Comparison of ENCODE assay signal across 10 cellular contexts in the genomic region with DNA sequence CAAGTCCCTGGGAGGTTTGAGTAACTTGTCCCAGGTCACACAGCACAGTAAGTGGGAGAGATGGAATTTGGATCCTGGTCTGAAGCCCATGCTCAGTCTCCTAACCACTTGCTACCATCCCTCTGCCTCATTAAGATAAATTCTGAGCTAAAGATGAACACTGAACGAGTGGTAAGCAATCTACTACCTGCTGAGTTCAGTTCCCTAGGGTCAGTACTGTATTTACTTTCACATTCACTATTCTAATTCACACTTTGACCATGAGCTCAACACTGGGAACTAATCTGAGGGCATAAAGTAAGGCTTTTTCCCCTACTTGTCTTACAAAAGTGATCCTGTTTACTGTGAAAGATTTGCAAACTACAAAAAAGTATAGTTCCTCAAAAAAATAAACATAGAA. TPM values are rescaled to one million over a fixed set of nuclear protein-coding genes. Genes with fewer than 3 reads are reported as not detected.
DNase-seq lines count a peak whose midpoint lies in the region; ATAC-seq, FAIRE-seq and TF ChIP-seq lines count a peak whose summit lies in the region.
"Had no signal": no experiment of that assay in that cellular context is flagged by ENCODE, and none has a peak within 500 bp of the region (broad histone marks: within the 10 kb centered on the region; RNA-seq: fewer than 3 reads in every experiment).

No MANE protein-coding gene starts in this region.

- peaks cover 0 to 4% (median 3%) of the 10 kb centered on the region in 4 donors for H3K36me3 ChIP-seq in upper lobe of left lung

- no peak overlapping the region for H3K4me3 ChIP-seq in upper lobe of left lung

- H3K4me1 Mint-ChIP-seq in activated naive CD8-positive, alpha-beta T cell treated with anti-CD3 and anti-CD28 coated beads, Interleukin-2, amount 50 U/mL, for 24 hours = peaks cover 26% of the 10 kb centered on the region

- H3K27me3 Mint-ChIP-seq in activated naive CD8-positive, alpha-beta T cell treated with anti-CD3 and anti-CD28 coated beads, Interleukin-2, amount 50 U/mL, for 24 hours = no peaks in the 10 kb centered on the region

- 71 to 75% methylated on average over 1 of the region's 1 CpG for WGBS in upper lobe of left lung, 2 donors

- H3K36me3 Mint-ChIP-seq in activated naive CD8-positive, alpha-beta T cell treated with anti-CD3 and anti-CD28 coated beads, Interleukin-2, amount 50 U/mL, for 24 hours (ENCODE audit: low read depth) = no peaks in the 10 kb centered on the region

- no peaks in the 10 kb centered on the region for H3K9me3 Mint-ChIP-seq in activated naive CD8-positive, alpha-beta T cell treated with anti-CD3 and anti-CD28 coated beads, Interleukin-2, amount 50 U/mL, for 24 hours

- no peak for TF ChIP-seq CTCF in upper lobe of left lung (IDR thresholded peaks at IDR 0.05)

- TF ChIP-seq EP300 in upper lobe of left lung (IDR thresholded peaks at IDR 0.05) = no peak

- H3K4me1 ChIP-seq in upper lobe of left lung = peaks cover 26 to 38% (median 32%) of the 10 kb centered on the region in 4 donors

- ATAC-seq in GM19467 (IDR thresholded peaks at IDR 0.05; ENCODE audit: unreplicated experiment) (peak; percentile 37), HG03045 (IDR thresholded peaks at IDR 0.05; ENCODE audit: unreplicated experiment) (peak; percentile 49), Right ventricle myocardium inferior (no peak), left lobe of liver (no peak), upper lobe of left lung (ENCODE audit: low FRiP score in 2 of 2) (no peak)
- ATAC-seq in activated naive CD8-positive, alpha-beta T cell treated with anti-CD3 and anti-CD28 coated beads, Interleukin-2, amount 50 U/mL, for 24 hours = no peak

- peak overlapping the region; percentile 79 for H3K27ac Mint-ChIP-seq in activated naive CD8-positive, alpha-beta T cell treated with anti-CD3 and anti-CD28 coated beads, Interleukin-2, amount 50 U/mL, for 24 hours

- H3K27me3 ChIP-seq in upper lobe of left lung = no peaks in the 10 kb centered on the region

- DNase-seq in GM18507 (ENCODE audit: extremely low spot score, insufficient read length, low read depth) (no peak), Right ventricle myocardium inferior (ENCODE audit: missing footprints) (no peak), DMS79 treated with DMSO at 0.1 percent for 48 hours (lab: John Stamatoyannopoulos, UW) (no peak), left lobe of liver (ENCODE audit: low spot score) (no peak), upper lobe of left lung (no peak)
- DNase-seq in activated naive CD8-positive, alpha-beta T cell treated with anti-CD3 and anti-CD28 coated beads, Interleukin-2, amount 50 U/mL, for 24 hours = no peak

- intact Hi-C loops in Right ventricle myocardium inferior (cut with DNase I) = loop anchor here (5.0 kb wide), 1 partner anchor 103 kb away; a partner anchor contains a TSS

- no peak overlapping the region for H3K27ac ChIP-seq in upper lobe of left lung
- H3K27ac ChIP-seq: VCaP had no signal

- peak; percentile 68 for FAIRE-seq in GM18507 (lab: Jason Lieb, UNC)
- FAIRE-seq: H1 had no signal

- no peak for TF ChIP-seq POLR2A in upper lobe of left lung (IDR thresholded peaks at IDR 0.05)

- no peak overlapping the region for H3K4me3 Mint-ChIP-seq in activated naive CD8-positive, alpha-beta T cell treated with anti-CD3 and anti-CD28 coated beads, Interleukin-2, amount 50 U/mL, for 24 hours

- H3K9me3 ChIP-seq in upper lobe of left lung = no peaks in the 10 kb centered on the region

RNA-seq across cellular contexts. Expression of a gene that starts 2.4 kb away (rescaled TPM):
- total RNA-seq in Right ventricle myocardium inferior = 71.8 TPM
- 28.3 TPM for total RNA-seq in left lobe of liver
- total RNA-seq in upper lobe of left lung = 10 to 100 TPM; 26.3 to 48.0 (median 37.2) TPM

RNA-seq across cellular contexts. Expression of a gene that starts 2.6 kb away (rescaled TPM):
- total RNA-seq in Right ventricle myocardium inferior (38.4 TPM), left lobe of liver (25.3 TPM), upper lobe of left lung (10 to 100 TPM; 13.7 to 53.8 (median 35.2) TPM)

RNA-seq across cellular contexts. Expression of a gene that starts 45.1 kb away (rescaled TPM):
- total RNA-seq in Right ventricle myocardium inferior (not detected), left lobe of liver (0.20 TPM), upper lobe of left lung (1 to 10 TPM in 2 of 6 donors, under 1 TPM in 3, not detected in 1; 0.13 to 3.1 (median 0.69) TPM)
- total RNA-seq: H1 had no signal

Comparison
In these comparisons a context has a peak if more than half of its experiments do, and no peak if none do; other contexts are left out.
1. ATAC-seq: peak in GM19467 (single experiment) and HG03045 (single experiment); none in activated naive CD8-positive, alpha-beta T cell treated with anti-CD3 and anti-CD28 coated beads, Interleukin-2, amount 50 U/mL, for 24 hours (single experiment), Right ventricle myocardium inferior (single experiment), left lobe of liver (single experiment) and upper lobe of left lung (0 of 2).